In the genomic region with DNA sequence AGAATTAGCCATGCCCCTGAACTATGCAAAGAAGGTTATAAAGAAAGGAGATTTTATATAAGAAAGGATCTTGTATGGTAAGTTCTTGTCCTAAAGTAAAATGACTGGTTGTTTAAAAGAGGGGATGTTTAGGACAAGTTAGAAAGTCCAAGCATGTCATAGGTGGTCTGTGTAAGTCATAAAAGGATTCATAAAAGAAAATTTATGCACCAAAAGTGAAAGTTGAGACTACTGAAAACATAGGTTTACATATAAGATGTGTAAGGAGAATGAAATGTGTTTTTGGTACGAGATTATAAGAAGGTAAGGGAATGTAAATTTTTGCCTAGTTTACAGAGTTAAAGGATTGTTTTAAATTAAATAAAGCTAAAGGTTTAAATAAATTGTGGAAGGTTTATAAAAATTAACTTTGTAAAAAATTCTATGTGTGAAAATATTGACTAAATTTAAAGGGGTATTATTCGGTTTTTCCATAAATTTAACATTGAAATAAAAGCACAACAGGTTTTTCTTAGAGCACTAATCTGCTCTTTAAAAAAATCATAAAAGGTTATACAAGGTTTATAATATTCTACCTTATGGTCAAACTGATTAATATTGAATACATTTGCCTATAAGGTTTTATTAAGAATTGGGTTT, we compare ENCODE assay signal across 1 cellular context.
TF ChIP-seq lines count a peak whose summit lies in the region.

No MANE protein-coding gene starts in this region.

TF ChIP-seq in GM23338, 12 proteins besides CTCF, POLR2A, EP300 and RAD21 (continued from another document):
- TF ChIP-seq, protein P1, sequence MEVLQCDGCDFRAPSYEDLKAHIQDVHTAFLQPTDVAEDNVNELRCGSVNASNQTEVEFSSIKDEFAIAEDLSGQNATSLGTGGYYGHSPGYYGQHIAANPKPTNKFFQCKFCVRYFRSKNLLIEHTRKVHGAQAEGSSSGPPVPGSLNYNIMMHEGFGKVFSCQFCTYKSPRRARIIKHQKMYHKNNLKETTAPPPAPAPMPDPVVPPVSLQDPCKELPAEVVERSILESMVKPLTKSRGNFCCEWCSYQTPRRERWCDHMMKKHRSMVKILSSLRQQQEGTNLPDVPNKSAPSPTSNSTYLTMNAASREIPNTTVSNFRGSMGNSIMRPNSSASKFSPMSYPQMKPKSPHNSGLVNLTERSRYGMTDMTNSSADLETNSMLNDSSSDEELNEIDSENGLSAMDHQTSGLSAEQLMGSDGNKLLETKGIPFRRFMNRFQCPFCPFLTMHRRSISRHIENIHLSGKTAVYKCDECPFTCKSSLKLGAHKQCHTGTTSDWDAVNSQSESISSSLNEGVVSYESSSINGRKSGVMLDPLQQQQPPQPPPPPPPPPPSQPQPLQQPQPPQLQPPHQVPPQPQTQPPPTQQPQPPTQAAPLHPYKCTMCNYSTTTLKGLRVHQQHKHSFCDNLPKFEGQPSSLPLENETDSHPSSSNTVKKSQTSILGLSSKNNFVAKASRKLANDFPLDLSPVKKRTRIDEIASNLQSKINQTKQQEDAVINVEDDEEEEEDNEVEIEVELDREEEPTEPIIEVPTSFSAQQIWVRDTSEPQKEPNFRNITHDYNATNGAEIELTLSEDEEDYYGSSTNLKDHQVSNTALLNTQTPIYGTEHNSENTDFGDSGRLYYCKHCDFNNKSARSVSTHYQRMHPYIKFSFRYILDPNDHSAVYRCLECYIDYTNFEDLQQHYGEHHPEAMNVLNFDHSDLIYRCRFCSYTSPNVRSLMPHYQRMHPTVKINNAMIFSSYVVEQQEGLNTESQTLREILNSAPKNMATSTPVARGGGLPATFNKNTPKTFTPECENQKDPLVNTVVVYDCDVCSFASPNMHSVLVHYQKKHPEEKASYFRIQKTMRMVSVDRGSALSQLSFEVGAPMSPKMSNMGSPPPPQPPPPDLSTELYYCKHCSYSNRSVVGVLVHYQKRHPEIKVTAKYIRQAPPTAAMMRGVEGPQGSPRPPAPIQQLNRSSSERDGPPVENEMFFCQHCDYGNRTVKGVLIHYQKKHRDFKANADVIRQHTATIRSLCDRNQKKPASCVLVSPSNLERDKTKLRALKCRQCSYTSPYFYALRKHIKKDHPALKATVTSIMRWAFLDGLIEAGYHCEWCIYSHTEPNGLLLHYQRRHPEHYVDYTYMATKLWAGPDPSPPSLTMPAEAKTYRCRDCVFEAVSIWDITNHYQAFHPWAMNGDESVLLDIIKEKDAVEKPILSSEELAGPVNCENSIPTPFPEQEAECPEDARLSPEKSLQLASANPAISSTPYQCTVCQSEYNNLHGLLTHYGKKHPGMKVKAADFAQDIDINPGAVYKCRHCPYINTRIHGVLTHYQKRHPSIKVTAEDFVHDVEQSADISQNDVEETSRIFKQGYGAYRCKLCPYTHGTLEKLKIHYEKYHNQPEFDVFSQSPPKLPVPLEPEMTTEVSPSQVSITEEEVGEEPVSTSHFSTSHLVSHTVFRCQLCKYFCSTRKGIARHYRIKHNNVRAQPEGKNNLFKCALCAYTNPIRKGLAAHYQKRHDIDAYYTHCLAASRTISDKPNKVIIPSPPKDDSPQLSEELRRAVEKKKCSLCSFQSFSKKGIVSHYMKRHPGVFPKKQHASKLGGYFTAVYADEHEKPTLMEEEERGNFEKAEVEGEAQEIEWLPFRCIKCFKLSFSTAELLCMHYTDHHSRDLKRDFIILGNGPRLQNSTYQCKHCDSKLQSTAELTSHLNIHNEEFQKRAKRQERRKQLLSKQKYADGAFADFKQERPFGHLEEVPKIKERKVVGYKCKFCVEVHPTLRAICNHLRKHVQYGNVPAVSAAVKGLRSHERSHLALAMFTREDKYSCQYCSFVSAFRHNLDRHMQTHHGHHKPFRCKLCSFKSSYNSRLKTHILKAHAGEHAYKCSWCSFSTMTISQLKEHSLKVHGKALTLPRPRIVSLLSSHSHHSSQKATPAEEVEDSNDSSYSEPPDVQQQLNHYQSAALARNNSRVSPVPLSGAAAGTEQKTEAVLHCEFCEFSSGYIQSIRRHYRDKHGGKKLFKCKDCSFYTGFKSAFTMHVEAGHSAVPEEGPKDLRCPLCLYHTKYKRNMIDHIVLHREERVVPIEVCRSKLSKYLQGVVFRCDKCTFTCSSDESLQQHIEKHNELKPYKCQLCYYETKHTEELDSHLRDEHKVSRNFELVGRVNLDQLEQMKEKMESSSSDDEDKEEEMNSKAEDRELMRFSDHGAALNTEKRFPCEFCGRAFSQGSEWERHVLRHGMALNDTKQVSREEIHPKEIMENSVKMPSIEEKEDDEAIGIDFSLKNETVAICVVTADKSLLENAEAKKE (CRISPR knock-in tag; IDR thresholded peaks at IDR 0.05): no peak
